12 cellular contexts compared by ENCODE assay signal in genomic region chr2:103138123-103138886, GRCh38.
DNase-seq lines count a peak whose midpoint lies in the region; ATAC-seq, FAIRE-seq and TF ChIP-seq lines count a peak whose summit lies in the region.
"Had no signal": no experiment of that assay in that cellular context is flagged by ENCODE, and none has a peak within 500 bp of the region (broad histone marks: within the 10 kb centered on the region; RNA-seq: fewer than 3 reads in every experiment).

No MANE protein-coding gene starts in this region.

- peak; percentile 72 for ATAC-seq in GM19395 (IDR thresholded peaks at IDR 0.05; ENCODE audit: unreplicated experiment)
- ATAC-seq in HG02840 (IDR thresholded peaks at IDR 0.05; ENCODE audit: low FRiP score, unreplicated experiment) = peak; percentile 58
- no peak for ATAC-seq in activated CD4-positive, CD25-positive, alpha-beta regulatory T cell treated with anti-CD3 and anti-CD28 coated beads, Interleukin-2, amount 50 U/mL, for 24 hours

- DNase-seq in GM12891 (ENCODE audit: insufficient read length, low spot score) (peak; percentile 3), KBM-7 (peak; percentile 55), NCI-H2029 treated with DMSO at 0.1 percent for 48 hours (lab: John Stamatoyannopoulos, UW) (no peak), LoVo (ENCODE audit: low spot score) (no peak)
- no peak for DNase-seq in activated T-cell treated with anti-CD3 and anti-CD28 coated beads, Interleukin-2, amount 50 U/mL, for 48 hours
- DNase-seq: activated CD4-positive, alpha-beta T cell treated with anti-CD3 and anti-CD28 coated beads, Interleukin-2, amount 50 U/mL, for 4 hours; activated naive CD4-positive, alpha-beta T cell treated with Interleukin-2 at 50 U/mL for 16 hours; caudate nucleus; NK-92 treated with Interleukin-12 subunit alpha and Interleukin-12 subunit beta, amount 100 ng/mL, for 24 hours had no signal

- in situ Hi-C loops in KBM-7 (cut with MboI; ENCODE audit: low pct_unique_long_range_greater_than_20kb, low sequenced_read_pairs) = no loop called here

- FAIRE-seq in GM12891 (lab: Jason Lieb, UNC) = no peak

- TF ChIP-seq POLR2A in GM12891 (IDR thresholded peaks at IDR 0.05; ENCODE audit: low read depth, low read length) = no peak

TF ChIP-seq in GM12891, 5 proteins besides CTCF, POLR2A, EP300 and RAD21:
- TF ChIP-seq POU2F2 (IDR thresholded peaks at IDR 0.05; ENCODE audit: low read depth, low read length) (no peak), POLR2AphosphoS5 (IDR thresholded peaks at IDR 0.05; ENCODE audit: low read depth, low read length) (no peak), SPI1 (IDR thresholded peaks at IDR 0.05; ENCODE audit: low read depth, low read length) (peak; percentile 62), TAF1 (IDR thresholded peaks at IDR 0.05; ENCODE audit: low read depth, low read length) (no peak)

Comparison
In these comparisons a context has a peak if more than half of its experiments do, and no peak if none do; other contexts are left out.
1. DNase-seq: peak in GM12891 (single experiment) and KBM-7 (single experiment); none in NCI-H2029 treated with DMSO at 0.1 percent for 48 hours (single experiment), LoVo (single experiment) and activated T-cell treated with anti-CD3 and anti-CD28 coated beads, Interleukin-2, amount 50 U/mL, for 48 hours (0 of 2).
2. ATAC-seq: peak in GM19395 (single experiment) and HG02840 (single experiment); none in activated CD4-positive, CD25-positive, alpha-beta regulatory T cell treated with anti-CD3 and anti-CD28 coated beads, Interleukin-2, amount 50 U/mL, for 24 hours (0 of 2).